Comparison of ENCODE assay signal across 1 cellular context in the genomic region with DNA sequence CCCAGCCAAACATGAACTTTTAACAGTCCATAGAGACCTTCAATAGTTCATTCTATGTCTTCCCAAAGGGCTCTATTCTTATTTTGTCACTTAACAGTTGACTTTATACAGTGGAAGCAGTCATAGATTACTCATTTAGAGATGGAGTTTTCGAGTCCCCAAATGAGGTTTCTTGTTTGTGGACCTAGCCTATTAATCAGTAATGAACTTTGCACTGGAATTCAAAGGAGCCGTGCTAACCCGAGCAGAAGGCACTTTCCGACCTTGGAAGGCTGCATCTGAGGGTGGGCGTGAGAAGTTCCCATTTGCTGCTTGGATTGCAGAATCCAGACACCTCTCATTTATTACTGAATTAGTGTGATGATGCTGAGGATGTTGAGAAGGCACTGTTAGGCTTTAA.
TF ChIP-seq lines count a peak whose summit lies in the region.

No MANE protein-coding gene starts in this region.

TF ChIP-seq in HepG2, 621 proteins besides CTCF, POLR2A, EP300 and RAD21:
- TF ChIP-seq XRCC5 (optimal IDR thresholded peaks at IDR 0.05; ENCODE audit: low read length) (peak; percentile 7), ZNF317 (CRISPR knock-in tag; IDR thresholded peaks at IDR 0.05) (0 out of 2 replicates have a peak, but pooled peaks have one; percentile 21), KIAA2018 (CRISPR knock-in tag; IDR thresholded peaks at IDR 0.05; ENCODE audit: borderline replicate concordance) (no peak), PITX1 (CRISPR knock-in tag; IDR thresholded peaks at IDR 0.05) (no peak), RBM22 (optimal IDR thresholded peaks at IDR 0.05; ENCODE audit: low read length) (no peak), NR2C2 (CRISPR knock-in tag; IDR thresholded peaks at IDR 0.05; ENCODE audit: borderline replicate concordance) (no peak), ZXDC (CRISPR knock-in tag; IDR thresholded peaks at IDR 0.05) (no peak), PCBP2 (optimal IDR thresholded peaks at IDR 0.05; ENCODE audit: low read depth, low read length, poor library complexity, severe bottlenecking) (no peak), PCBP1 (IDR thresholded peaks at IDR 0.05; ENCODE audit: borderline replicate concordance, low read depth, low read length) (no peak)
TF ChIP-seq in HepG2: peak in this region for 2.
